In the genomic region with DNA sequence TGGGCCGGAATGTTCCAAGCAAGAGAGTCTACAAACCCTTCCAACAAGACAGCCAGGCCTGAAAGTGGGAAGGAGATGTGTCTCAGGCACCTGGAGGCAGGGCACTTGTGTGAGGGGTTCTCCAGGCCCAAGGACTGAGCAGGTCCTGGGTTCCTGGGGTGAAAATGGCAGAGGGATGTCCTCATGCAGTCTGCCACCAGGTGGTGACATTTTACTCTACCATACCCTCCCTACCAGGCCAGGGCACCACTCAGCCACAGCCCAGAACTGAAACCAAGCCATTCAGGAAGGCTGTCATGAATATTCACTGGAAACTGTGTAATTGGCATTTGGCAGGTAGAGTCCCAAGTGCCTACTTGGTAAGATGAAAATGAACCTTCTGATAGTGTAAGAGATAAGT, we compare ENCODE assay signal across 8 cellular contexts.
DNase-seq lines count a peak whose midpoint lies in the region; ATAC-seq and TF ChIP-seq lines count a peak whose summit lies in the region.

No MANE protein-coding gene starts in this region.

- peak; percentile 53 for TF ChIP-seq CTCF in NB4 (IDR thresholded peaks at IDR 0.05; ENCODE audit: low read depth, low read length)
- peak; percentile 43 to 62 for TF ChIP-seq CTCF in brain (conservative IDR thresholded peaks at IDR 0.05)
- peak; percentile 49 for TF ChIP-seq CTCF in kidney epithelial cell (IDR thresholded peaks at IDR 0.05; ENCODE audit: insufficient read depth, low read length, poor library complexity, severe bottlenecking)

- no peaks in the 10 kb centered on the region for H3K36me3 Mint-ChIP-seq in brain

- H3K36me3 ChIP-seq in HAP-1 (replicated peaks): no peaks in the 10 kb centered on the region
- no peaks in the 10 kb centered on the region for H3K36me3 ChIP-seq in kidney epithelial cell (ENCODE audit: control insufficient read depth, insufficient read depth, low read length)

- peak; percentile 38 for DNase-seq in GM03348 (ENCODE audit: low spot score)
- peak; percentile 44 to 71 for DNase-seq in HAP-1 (ENCODE audit: low spot score in 2 of 2)
- peak; percentile 56 for DNase-seq in NB4 (ENCODE audit: low read depth)
- DNase-seq in SKM-1 treated with dmso at 0.1 percent for 144 hours (lab: John Stamatoyannopoulos, UW; ENCODE audit: unreplicated experiment): peak; percentile 45
- no peak for DNase-seq in kidney epithelial cell (ENCODE audit: low read depth)
- peak; percentile 3 for DNase-seq in stimulated activated CD8-positive, alpha-beta memory T cell treated with anti-CD3 and anti-CD28 coated beads, Interleukin-12 subunit alpha, Interleukin-12 subunit beta, amount 100 ng/mL, for 1 hour (ENCODE audit: low read depth)

- H3K27ac Mint-ChIP-seq in brain: no peak overlapping the region

- H3K9me3 ChIP-seq in HAP-1: no peaks in the 10 kb centered on the region

- H3K4me3 ChIP-seq in HAP-1 (no peak overlapping the region), NB4 (ENCODE audit: low read depth, low read length) (no peak overlapping the region), kidney epithelial cell (ENCODE audit: low read depth, low read length) (no peak overlapping the region)

- peaks cover 4% of the 10 kb centered on the region for H3K4me1 Mint-ChIP-seq in brain

- no peak overlapping the region for H3K4me3 Mint-ChIP-seq in brain

- H3K27me3 Mint-ChIP-seq in brain: peaks cover 6% of the 10 kb centered on the region

- in situ Hi-C loops in HAP-1 (cut with MboI; ENCODE audit: low sequenced_read_pairs): loop anchor here (25.0 kb wide), 1 partner anchor 353 kb away; no protein-coding TSS in a partner anchor

- H3K27me3 ChIP-seq in HAP-1 (ENCODE audit: low read depth): no peaks in the 10 kb centered on the region
- no peaks in the 10 kb centered on the region for H3K27me3 ChIP-seq in kidney epithelial cell (ENCODE audit: control insufficient read depth, insufficient read depth, low read length)

- no peaks in the 10 kb centered on the region for H3K4me1 ChIP-seq in HAP-1

- no peak for TF ChIP-seq POLR2A in NB4 (IDR thresholded peaks at IDR 0.05; ENCODE audit: extremely low read depth, insufficient read length)

- no peaks in the 10 kb centered on the region for H3K9me3 Mint-ChIP-seq in brain

- ATAC-seq in GM19455 (IDR thresholded peaks at IDR 0.05; ENCODE audit: unreplicated experiment): no peak
